29 cellular contexts compared by ENCODE assay signal in genomic region chr6:108193120-108193519, GRCh38. TPM values are rescaled to one million over a fixed set of nuclear protein-coding genes. Genes with fewer than 3 reads are reported as not detected.
"Had no signal": no experiment of that assay in that cellular context is flagged by ENCODE, and none has a peak within 500 bp of the region (broad histone marks: within the 10 kb centered on the region; RNA-seq: fewer than 3 reads in every experiment).

No MANE protein-coding gene starts in this region.

- H3K36me3 ChIP-seq: gastrocnemius medialis, heart right ventricle, sigmoid colon, tibial nerve, upper lobe of right lung had no signal

- ATAC-seq: gastrocnemius medialis; heart right ventricle; left cardiac atrium; left ventricle myocardium superior; stimulated activated naive B cell treated with anti-CD40 and anti-IgM and Interleukin-4, amounts not matched to agents 10 μg/mL and 1 μg/mL and 100 μg/mL, for 72 hours; stimulated activated naive CD8-positive, alpha-beta T cell treated with anti-CD3 and anti-CD28 coated beads, Interleukin-15, amount 100 ng/mL, for 72 hours; upper lobe of right lung had no signal

- H3K9me3 ChIP-seq: gastrocnemius medialis, heart right ventricle, sigmoid colon, testis, tibial nerve, upper lobe of right lung had no signal

- DNase-seq: effector CD4-positive, alpha-beta T cell; endodermal cell; gastrocnemius medialis; heart right ventricle; immature natural killer cell; kidney; left cardiac atrium; left ventricle myocardium superior; mesendoderm; naive B cell; sigmoid colon; stimulated activated CD4-positive, alpha-beta T cell treated with anti-CD3 and anti-CD28 coated beads, Interleukin-2, amount 100 ng/mL, for 24 hours; stimulated activated CD4-positive, alpha-beta T cell treated with anti-CD3 and anti-CD28 coated beads, Interleukin-4, amount 100 ng/mL, for 4 hours; stimulated activated naive B cell treated with anti-CD40 and anti-IgM and Interleukin-4, amounts not matched to agents 10 μg/mL and 1 μg/mL and 100 μg/mL, for 72 hours; stimulated activated naive CD8-positive, alpha-beta T cell treated with anti-CD3 and anti-CD28 coated beads, Interleukin-15, amount 100 ng/mL, for 72 hours; testis; upper lobe of right lung had no signal

- H3K4me1 Mint-ChIP-seq: endodermal cell; immature natural killer cell; naive B cell; nephron; stimulated activated naive CD8-positive, alpha-beta T cell treated with anti-CD3 and anti-CD28 coated beads, Interleukin-15, amount 100 ng/mL, for 72 hours had no signal

- H3K4me1 ChIP-seq: gastrocnemius medialis, heart right ventricle, sigmoid colon, testis, tibial nerve, upper lobe of right lung had no signal

- H3K27ac ChIP-seq: coronary artery, gastrocnemius medialis, heart right ventricle, sigmoid colon, skin epidermis, testis, tibial nerve, upper lobe of right lung had no signal

- H3K27me3 ChIP-seq: gastrocnemius medialis, sigmoid colon, testis, tibial nerve, upper lobe of right lung had no signal

- H3K9me3 Mint-ChIP-seq: endodermal cell; immature natural killer cell; naive B cell; nephron; stimulated activated naive B cell treated with anti-CD40 and anti-IgM and Interleukin-4, amounts not matched to agents 10 μg/mL and 1 μg/mL and 100 μg/mL, for 72 hours; stimulated activated naive CD8-positive, alpha-beta T cell treated with anti-CD3 and anti-CD28 coated beads, Interleukin-15, amount 100 ng/mL, for 72 hours had no signal

- H3K27ac Mint-ChIP-seq: endodermal cell; immature natural killer cell; naive B cell; nephron; stimulated activated naive B cell treated with anti-CD40 and anti-IgM and Interleukin-4, amounts not matched to agents 10 μg/mL and 1 μg/mL and 100 μg/mL, for 72 hours; stimulated activated naive CD8-positive, alpha-beta T cell treated with anti-CD3 and anti-CD28 coated beads, Interleukin-15, amount 100 ng/mL, for 72 hours had no signal

- H3K4me3 Mint-ChIP-seq: endodermal cell; immature natural killer cell; naive B cell; nephron; stimulated activated naive CD8-positive, alpha-beta T cell treated with anti-CD3 and anti-CD28 coated beads, Interleukin-15, amount 100 ng/mL, for 72 hours had no signal

- H3K4me3 ChIP-seq: coronary artery, gastrocnemius medialis, heart right ventricle, sigmoid colon, skin epidermis, testis, tibial nerve, upper lobe of right lung had no signal

RNA-seq across cellular contexts. Expression of gene NR2E1, which starts 27.3 kb away (rescaled TPM):
- total RNA-seq: chondrocyte, dermis microvascular lymphatic vessel endothelial cell, endodermal cell, endothelial cell of umbilical vein, fibroblast of villous mesenchyme, gastrocnemius medialis, heart right ventricle, kidney, left cardiac atrium, left ventricle myocardium superior, lung microvascular endothelial cell, omental fat pad, pulmonary artery endothelial cell, sigmoid colon, subcutaneous adipose tissue, tibial nerve, upper lobe of right lung had no signal
